ENCODE assay signal across 19 cellular contexts in the genomic region with DNA sequence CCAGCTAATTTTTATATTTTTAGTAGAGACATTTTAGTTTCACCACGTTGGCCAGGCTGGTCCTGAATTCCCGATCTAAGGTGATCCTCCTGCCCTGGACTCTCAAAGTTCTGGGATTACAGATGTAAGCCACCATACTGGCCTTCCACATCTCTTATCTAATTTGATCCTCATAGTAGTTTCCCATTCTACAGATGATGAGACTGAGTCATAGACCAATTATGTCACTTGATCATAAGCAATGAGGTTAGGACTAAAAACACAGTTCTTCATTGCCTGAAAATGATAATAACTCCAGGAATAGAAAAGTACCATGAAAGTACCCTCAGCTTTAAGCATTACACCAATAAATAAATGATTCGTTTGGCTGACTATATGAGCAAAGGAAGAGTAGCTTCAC.
A peak's percentile ranks its signal among the peaks of the same experiment; 100 is the strongest.
DNase-seq lines count a peak whose midpoint lies in the region; ATAC-seq, FAIRE-seq and TF ChIP-seq lines count a peak whose summit lies in the region.
"Had no signal": no experiment of that assay in that cellular context is flagged by ENCODE, and none has a peak within 500 bp of the region (broad histone marks: within the 10 kb centered on the region; RNA-seq: fewer than 3 reads in every experiment).

No MANE protein-coding gene starts in this region.

- no peaks in the 10 kb centered on the region for H3K79me1 ChIP-seq in IMR-90 (ENCODE audit: low read depth in 1 of 2, low read length in 2 of 2)

- no peak overlapping the region for H4K5ac ChIP-seq in IMR-90 (ENCODE audit: low read depth, low read length)

- no peak for TF ChIP-seq EP300 in K562 (IDR thresholded peaks at IDR 0.05; ENCODE audit: low read length)

- peaks cover 9% of the 10 kb centered on the region for H3K4me1 ChIP-seq in IMR-90 (ENCODE audit: control insufficient read depth, insufficient read depth, low read length)
- 0 out of 5 replicates have a peak, but pooled peaks cover 0 to 2% of the 10 kb centered on the region in 2 experiments for H3K4me1 ChIP-seq in K562 (replicated peaks in 1 of 2; ENCODE audit: control insufficient read depth in 2 of 2, insufficient read depth in 2 of 2, low read length in 2 of 2)
- H3K4me1 ChIP-seq: Caco-2 had no signal

- DNase-seq in EH (ENCODE audit: low read depth) = peak; percentile 14
- DNase-seq in IMR-90 = no peak
- no peak for DNase-seq in K562 (ENCODE audit: extremely low read depth in 1 of 4, low spot score in 3 of 4)
- no peak for DNase-seq in activated CD4-positive, alpha-beta T cell treated with anti-CD3 and anti-CD28 coated beads, Interleukin-2, amount 50 U/mL, for 48 hours
- DNase-seq in GM13976 (ENCODE audit: low spot score) = no peak
- DNase-seq in NCI-H510A treated with DMSO at 0.1 percent for 48 hours (lab: John Stamatoyannopoulos, UW) = no peak
- DNase-seq: Caco-2; CD4-positive, CD25-positive, alpha-beta regulatory T cell; CD8-positive, alpha-beta T cell; DMS153; DND-41; EL; GDM1; GOT3; H7; HCEC 1CT had no signal

- dilution Hi-C loops in IMR-90 (cut with HindIII; ENCODE audit: low sequenced_read_pairs, unreplicated experiment) = no loop called here

- POLR2A ChIA-PET in IMR-90 (lab: Charles Lee; ENCODE audit: unreplicated experiment) = no interaction called here
- POLR2A ChIA-PET in K562 (lab: Yijun Ruan, JAX) = no interaction called here

- no peak overlapping the region for H4K91ac ChIP-seq in IMR-90 (ENCODE audit: insufficient read depth, low read depth, low read length)

- H3K4ac ChIP-seq in IMR-90 (ENCODE audit: low read depth, low read length) = 0 out of 2 replicates have a peak overlapping the region, but pooled peaks have one; percentile 29

- 0 out of 3 replicates have a peak overlapping the region, but pooled peaks have one; percentile 53 for H2BK15ac ChIP-seq in IMR-90 (ENCODE audit: low read depth, low read length)

- no peak for ATAC-seq in IMR-90 (ENCODE audit: low read depth)
- ATAC-seq in K562 = no peak
- ATAC-seq: CD8-positive, alpha-beta T cell had no signal

- no peaks in the 10 kb centered on the region for H3K9me3 ChIP-seq in IMR-90 (ENCODE audit: control insufficient read depth, insufficient read depth, low read length)
- H3K9me3 ChIP-seq in K562 (replicated peaks; ENCODE audit: control insufficient read depth, insufficient read depth, low read depth, low read length) = no peaks in the 10 kb centered on the region
- H3K9me3 ChIP-seq: BLaER1, Caco-2 had no signal

- no peak overlapping the region for H3K18ac ChIP-seq in IMR-90 (ENCODE audit: low read depth, low read length)

- TF ChIP-seq POLR2A in IMR-90 (IDR thresholded peaks at IDR 0.05; ENCODE audit: low read depth, low read length) = no peak
- TF ChIP-seq POLR2A in K562 (conservative IDR thresholded peaks at IDR 0.05) = no peak

- intact Hi-C loops in IMR-90 (cut with micrococcal nuclease) (no loop called here), K562 (cut with micrococcal nuclease) (no loop called here)

- H4K20me1 ChIP-seq in IMR-90 (ENCODE audit: insufficient read depth, low read length) (no peaks in the 10 kb centered on the region), K562 (replicated peaks; ENCODE audit: control insufficient read depth, insufficient read depth, low read length) (no peaks in the 10 kb centered on the region)
- H4K20me1 ChIP-seq: BLaER1 had no signal

- H2AK9ac ChIP-seq in IMR-90 (replicated peaks; ENCODE audit: low read depth, low read length, poor library complexity) = no peak overlapping the region

- no peaks in the 10 kb centered on the region for H3K79me2 ChIP-seq in K562 (ENCODE audit: control insufficient read depth, insufficient read depth, low read length)

- 0 out of 2 replicates have a peak overlapping the region, but pooled peaks have one; percentile 48 for H2AK5ac ChIP-seq in IMR-90 (ENCODE audit: low read depth, low read length)

- no peak overlapping the region for H3K9ac ChIP-seq in IMR-90 (ENCODE audit: low read depth, low read length)
- no peak overlapping the region for H3K9ac ChIP-seq in K562 (ENCODE audit: insufficient read depth in 1 of 2, low read depth in 2 of 2, low read length in 2 of 2)
- H3K9ac ChIP-seq: BLaER1 had no signal

- H3K23ac ChIP-seq in IMR-90 (ENCODE audit: low read depth, low read length) = no peak overlapping the region; the same call in 1 of the 2 replicates

- no peak overlapping the region for H3K56ac ChIP-seq in IMR-90 (ENCODE audit: extremely low read depth, insufficient read depth, low read length)

- no peak for FAIRE-seq in K562 (lab: Jason Lieb, UNC)
- FAIRE-seq: GM12891 had no signal

- in situ Hi-C loops in IMR-90 (cut with MboI; ENCODE audit: low sequenced_read_pairs) = no loop called here
- in situ Hi-C loops in K562 (cut with MboI) = no loop called here
- in situ Hi-C loops in GM13976 (cut with MboI; ENCODE audit: low sequenced_read_pairs, unreplicated experiment) = no loop called here

- BruUV-seq in IMR-90 (replicated peaks; lab: Mats Ljungman, UMichigan) = no TSS peak
- no TSS peak for BruUV-seq in K562 (replicated peaks; lab: Mats Ljungman, UMichigan)

- no peak overlapping the region for H3K27ac ChIP-seq in IMR-90 (ENCODE audit: insufficient read depth, low read length)
- H3K27ac ChIP-seq in K562 (ENCODE audit: extremely low read depth, low read depth, low read length) = no peak overlapping the region
- H3K27ac ChIP-seq: BLaER1, C4-2B had no signal

- WGBS in IMR-90 (ENCODE audit: extremely low coverage in 2 of 2, insufficient read length in 1 of 2), 2 experiments = 60% methylated on average over 2 of the region's 3 CpGs; no CpG with 5 or more reads in 1 of the 2 experiments
- 0% methylated on average over 3 of the region's 3 CpGs for WGBS in K562 (ENCODE audit: insufficient coverage, low coverage, missing lambda C conversion rate)

- H2AFZ ChIP-seq in IMR-90 (replicated peaks; ENCODE audit: low read length, poor library complexity) (no peak overlapping the region), K562 (ENCODE audit: low read depth, low read length) (no peak overlapping the region)

- CTCF ChIA-PET in IMR-90 (lab: Yijun Ruan, JAX) = interaction anchor here (0.6 to 2.8 kb wide), 4 partner anchors 10 to 309 kb away, joined by 3 to 11 read pairs (median 5); no protein-coding TSS in a partner anchor
- CTCF ChIA-PET in K562 (lab: Yijun Ruan, JAX; ENCODE audit: low intra/inter-chr PET ratio) = no interaction called here

- no peak overlapping the region for H2BK5ac ChIP-seq in IMR-90 (ENCODE audit: low read depth, low read length, poor library complexity, severe bottlenecking)

- H3K4me3 ChIP-seq in IMR-90 (ENCODE audit: insufficient read depth, low read depth, low read length) (no peak overlapping the region), K562 (no peak overlapping the region)
- H3K4me3 ChIP-seq: BLaER1 had no signal

- no peaks in the 10 kb centered on the region for H3K27me3 ChIP-seq in IMR-90 (ENCODE audit: control insufficient read depth, insufficient read depth, low read length)
- no peaks in the 10 kb centered on the region for H3K27me3 ChIP-seq in K562 (ENCODE audit: control insufficient read depth in 2 of 2, insufficient read depth in 2 of 2, low read length in 2 of 2)
- H3K27me3 ChIP-seq: BLaER1 had no signal

- H3K4me2 ChIP-seq in IMR-90 (ENCODE audit: low read depth, low read length) (no peak overlapping the region), K562 (ENCODE audit: insufficient read depth, low read length) (no peak overlapping the region)
- H3K4me2 ChIP-seq: BLaER1 had no signal

- H4K8ac ChIP-seq in IMR-90 (ENCODE audit: low read depth in 2 of 2, low read length in 2 of 2) = no peak overlapping the region

- 0 out of 2 replicates have a peak overlapping the region, but pooled peaks have one; percentile 19 for H2BK120ac ChIP-seq in IMR-90 (ENCODE audit: low read depth, low read length)

- no peak overlapping the region for H2BK20ac ChIP-seq in IMR-90 (ENCODE audit: low read depth, low read length)

- no peak for TF ChIP-seq RAD21 in IMR-90 (IDR thresholded peaks at IDR 0.05; ENCODE audit: low read length)
- no peak for TF ChIP-seq RAD21 in K562 (CRISPR knock-in tag; conservative IDR thresholded peaks at IDR 0.05 in 1 of 2, IDR thresholded peaks at IDR 0.05 in 1 of 2)

- peaks cover 11% of the 10 kb centered on the region for H3K9me1 ChIP-seq in IMR-90 (ENCODE audit: insufficient read depth, low read length)
- H3K9me1 ChIP-seq in K562 (ENCODE audit: control insufficient read depth, insufficient read depth, low read length) = no peaks in the 10 kb centered on the region

- 0 out of 2 replicates have a peak overlapping the region, but pooled peaks have one; percentile 52 for H3K14ac ChIP-seq in IMR-90 (replicated peaks; ENCODE audit: low read depth, low read length)

- H3K36me3 ChIP-seq in IMR-90 (ENCODE audit: control insufficient read depth, insufficient read depth, low read length) = no peaks in the 10 kb centered on the region
- H3K36me3 ChIP-seq in K562 (ENCODE audit: control insufficient read depth, insufficient read depth, low read length) = no peaks in the 10 kb centered on the region
- H3K36me3 ChIP-seq: BLaER1 had no signal

- no peak for TF ChIP-seq CTCF in IMR-90 (conservative IDR thresholded peaks at IDR 0.05; ENCODE audit: low read depth, low read length)
- TF ChIP-seq CTCF in K562 (IDR thresholded peaks at IDR 0.05 in 2 of 3, conservative IDR thresholded peaks at IDR 0.05 in 1 of 3; ENCODE audit: insufficient read depth in 2 of 3, low read depth in 1 of 3, low read length in 3 of 3) = no peak
- no peak for TF ChIP-seq CTCF in GM13976 (IDR thresholded peaks at IDR 0.05; ENCODE audit: borderline replicate concordance, control extremely low read depth, extremely low read depth, insufficient read depth, missing control alignments)

TF ChIP-seq in IMR-90, 13 proteins besides CTCF, POLR2A, EP300 and RAD21 (continues in another document):
- TF ChIP-seq, protein P1, sequence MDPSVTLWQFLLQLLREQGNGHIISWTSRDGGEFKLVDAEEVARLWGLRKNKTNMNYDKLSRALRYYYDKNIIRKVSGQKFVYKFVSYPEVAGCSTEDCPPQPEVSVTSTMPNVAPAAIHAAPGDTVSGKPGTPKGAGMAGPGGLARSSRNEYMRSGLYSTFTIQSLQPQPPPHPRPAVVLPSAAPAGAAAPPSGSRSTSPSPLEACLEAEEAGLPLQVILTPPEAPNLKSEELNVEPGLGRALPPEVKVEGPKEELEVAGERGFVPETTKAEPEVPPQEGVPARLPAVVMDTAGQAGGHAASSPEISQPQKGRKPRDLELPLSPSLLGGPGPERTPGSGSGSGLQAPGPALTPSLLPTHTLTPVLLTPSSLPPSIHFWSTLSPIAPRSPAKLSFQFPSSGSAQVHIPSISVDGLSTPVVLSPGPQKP (IDR thresholded peaks at IDR 0.05; ENCODE audit: borderline replicate concordance, low read depth, low read length) = no peak

TF ChIP-seq in K562, 482 proteins besides CTCF, POLR2A, EP300 and RAD21:
- TF ChIP-seq RBM25 (IDR thresholded peaks at IDR 0.05; ENCODE audit: low read depth, low read length, severe bottlenecking) = peak; percentile 58
- no peak for TF ChIP-seq EHMT2 (IDR thresholded peaks at IDR 0.05)
